8 cellular contexts compared by ENCODE assay signal in genomic region chr17:28726396-28726911, GRCh38.
A peak's percentile ranks its signal among the peaks of the same experiment; 100 is the strongest.
DNase-seq lines count a peak whose midpoint lies in the region; TF ChIP-seq lines count a peak whose summit lies in the region.

No MANE protein-coding gene starts in this region.

- H3K4me3 ChIP-seq in KMS-11 (IDR thresholded peaks at IDR 0.05; ENCODE audit: insufficient read depth, low read depth, low read length) (no peak overlapping the region), astrocyte of the cerebellum (ENCODE audit: low read depth, low read length) (peak overlapping the region; percentile 73), iPS-18a (ENCODE audit: low read length) (peak overlapping the region; percentile 96)

- H3K36me3 ChIP-seq in KMS-11 (ENCODE audit: insufficient read depth): peaks cover 18% of the 10 kb centered on the region; the same call in 1 of the 2 replicates
- peaks cover 34% of the 10 kb centered on the region for H3K36me3 ChIP-seq in iPS-18a (ENCODE audit: control insufficient read depth, low read depth, low read length)

- H3K27me3 ChIP-seq in KMS-11 (ENCODE audit: insufficient read depth, low read depth) (no peaks in the 10 kb centered on the region), iPS-18a (ENCODE audit: control insufficient read depth, insufficient read depth, low read length) (no peaks in the 10 kb centered on the region)

- H3K27ac ChIP-seq in KMS-11: peak overlapping the region; percentile 88; the same call in 1 of the 2 replicates
- H3K27ac ChIP-seq in iPS-18a (ENCODE audit: low read length): peak overlapping the region; percentile 61

- H3K9ac ChIP-seq in KMS-11 (peak overlapping the region; percentile 70; the same call in 1 of the 2 replicates), iPS-18a (ENCODE audit: low read length) (peak overlapping the region; percentile 68)

- H4K20me1 ChIP-seq in KMS-11 (ENCODE audit: insufficient read depth): 0 out of 2 replicates have a peak, but pooled peaks cover 2% of the 10 kb centered on the region

- peak; percentile 33 to 61 for DNase-seq in NCI-H187 (lab: John Stamatoyannopoulos, UW)
- no peak for DNase-seq in NCI-H187 treated with DMSO at 0.1 percent for 48 hours (lab: John Stamatoyannopoulos, UW)
- peak; percentile 42 to 79 (median 60) for DNase-seq in T-helper 1 cell
- no peak for DNase-seq in astrocyte of the cerebellum (ENCODE audit: low read depth)
- peak; percentile 60 to 76 for DNase-seq in stimulated activated CD4-positive, alpha-beta T cell treated with anti-CD3 and anti-CD28 coated beads, Interleukin-12 subunit alpha, Interleukin-12 subunit beta, amount 100 ng/mL, for 24 hours (ENCODE audit: low read depth in 2 of 2)
- DNase-seq in putamen (ENCODE audit: low spot score): no peak

- peak overlapping the region; percentile 67 for H3K4me2 ChIP-seq in KMS-11

- in situ Hi-C loops in astrocyte of the cerebellum (cut with HindIII; ENCODE audit: low sequenced_read_pairs): loop anchor here (10.0 kb wide), 1 partner anchor 58 kb away; no protein-coding TSS in a partner anchor

- peaks cover 25% of the 10 kb centered on the region for H3K79me2 ChIP-seq in KMS-11 (ENCODE audit: insufficient read depth, low read depth)

- H2AFZ ChIP-seq in KMS-11 (ENCODE audit: low read depth): peak overlapping the region; percentile 77

- H3K4me1 ChIP-seq in KMS-11 (ENCODE audit: low read depth, poor library complexity, severe bottlenecking) (peaks cover 57% of the 10 kb centered on the region), iPS-18a (ENCODE audit: control insufficient read depth, low read depth, low read length) (peaks cover 19% of the 10 kb centered on the region)

- H3K9me3 ChIP-seq in iPS-18a (ENCODE audit: control insufficient read depth, low read depth, low read length): no peaks in the 10 kb centered on the region

- TF ChIP-seq CTCF in KMS-11 (conservative IDR thresholded peaks at IDR 0.05; ENCODE audit: low read depth, low read length) (no peak), astrocyte of the cerebellum (IDR thresholded peaks at IDR 0.05; ENCODE audit: low read depth, low read length, missing control alignments) (no peak)

Comparison
In these comparisons a context has a peak if more than half of its experiments do, and no peak if none do; other contexts are left out.
1. DNase-seq: peak in NCI-H187 (2 of 2), T-helper 1 cell (5 of 5) and stimulated activated CD4-positive, alpha-beta T cell treated with anti-CD3 and anti-CD28 coated beads, Interleukin-12 subunit alpha, Interleukin-12 subunit beta, amount 100 ng/mL, for 24 hours (2 of 2); none in NCI-H187 treated with DMSO at 0.1 percent for 48 hours (single experiment), astrocyte of the cerebellum (single experiment) and putamen (single experiment).